ENCODE assay signal across 1 cellular context in the genomic region with DNA sequence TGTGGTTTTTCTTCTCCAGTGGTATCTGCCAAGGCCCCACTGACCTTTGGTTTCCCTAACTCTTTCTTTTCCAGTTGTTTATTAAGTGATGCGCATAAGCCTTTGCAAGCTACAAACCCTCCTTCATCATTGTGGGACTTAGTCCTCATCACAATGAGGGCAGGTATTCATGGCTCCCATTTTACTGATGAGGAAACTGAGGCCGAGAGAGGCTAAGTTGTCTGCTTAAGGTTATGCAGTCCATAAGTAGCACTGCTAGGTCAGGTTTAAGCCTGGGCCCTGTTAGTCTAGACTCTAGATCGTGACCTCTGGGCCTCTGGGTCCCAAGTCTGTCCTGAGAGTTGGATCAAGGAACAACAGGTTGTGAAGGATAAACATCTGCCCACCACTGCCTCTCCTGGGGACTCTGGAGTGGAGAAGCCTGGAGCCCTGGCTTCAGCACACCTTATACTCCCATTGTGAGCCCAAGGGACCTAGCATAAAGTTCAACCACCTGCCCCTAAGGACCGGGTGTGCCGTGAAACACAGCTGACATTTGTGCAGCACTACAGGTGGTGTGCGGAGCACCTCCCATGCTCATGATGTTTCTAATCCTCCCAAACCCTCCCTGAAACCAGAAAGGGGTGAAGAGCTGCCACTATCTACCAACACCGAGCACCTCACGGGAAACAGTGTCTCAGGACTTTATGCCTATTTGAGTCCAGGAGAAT.
TF ChIP-seq lines count a peak whose summit lies in the region.

No MANE protein-coding gene starts in this region.

TF ChIP-seq in HepG2, 621 proteins besides CTCF, POLR2A, EP300 and RAD21 (continued from another document):
- TF ChIP-seq, protein P1, sequence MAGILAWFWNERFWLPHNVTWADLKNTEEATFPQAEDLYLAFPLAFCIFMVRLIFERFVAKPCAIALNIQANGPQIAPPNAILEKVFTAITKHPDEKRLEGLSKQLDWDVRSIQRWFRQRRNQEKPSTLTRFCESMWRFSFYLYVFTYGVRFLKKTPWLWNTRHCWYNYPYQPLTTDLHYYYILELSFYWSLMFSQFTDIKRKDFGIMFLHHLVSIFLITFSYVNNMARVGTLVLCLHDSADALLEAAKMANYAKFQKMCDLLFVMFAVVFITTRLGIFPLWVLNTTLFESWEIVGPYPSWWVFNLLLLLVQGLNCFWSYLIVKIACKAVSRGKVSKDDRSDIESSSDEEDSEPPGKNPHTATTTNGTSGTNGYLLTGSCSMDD (CRISPR knock-in tag; IDR thresholded peaks at IDR 0.05) = no peak
- TF ChIP-seq, protein P2, sequence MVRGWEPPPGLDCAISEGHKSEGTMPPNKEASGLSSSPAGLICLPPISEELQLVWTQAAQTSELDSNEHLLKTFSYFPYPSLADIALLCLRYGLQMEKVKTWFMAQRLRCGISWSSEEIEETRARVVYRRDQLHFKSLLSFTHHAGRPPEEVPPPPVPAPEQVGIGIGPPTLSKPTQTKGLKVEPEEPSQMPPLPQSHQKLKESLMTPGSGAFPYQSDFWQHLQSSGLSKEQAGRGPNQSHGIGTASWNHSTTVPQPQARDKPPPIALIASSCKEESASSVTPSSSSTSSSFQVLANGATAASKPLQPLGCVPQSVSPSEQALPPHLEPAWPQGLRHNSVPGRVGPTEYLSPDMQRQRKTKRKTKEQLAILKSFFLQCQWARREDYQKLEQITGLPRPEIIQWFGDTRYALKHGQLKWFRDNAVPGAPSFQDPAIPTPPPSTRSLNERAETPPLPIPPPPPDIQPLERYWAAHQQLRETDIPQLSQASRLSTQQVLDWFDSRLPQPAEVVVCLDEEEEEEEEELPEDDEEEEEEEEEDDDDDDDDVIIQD (CRISPR knock-in tag; IDR thresholded peaks at IDR 0.05; ENCODE audit: low read depth) = 0 out of 2 replicates have a peak, but pooled peaks have one; percentile 2
